In genomic region chr3:12966847-12967750, GRCh38 we compare ENCODE assay signal across 8 cellular contexts.
A peak's percentile ranks its signal among the peaks of the same experiment; 100 is the strongest.
DNase-seq lines count a peak whose midpoint lies in the region; ATAC-seq and TF ChIP-seq lines count a peak whose summit lies in the region.

No MANE protein-coding gene starts in this region.

- intact Hi-C loops in lower lobe of right lung (cut with DNase I) = no loop called here

- in situ Hi-C loops in Caki2 (cut with HindIII; ENCODE audit: low pct_unique_long_range_greater_than_20kb, low sequenced_read_pairs) = no loop called here

- H3K27ac ChIP-seq in lower lobe of right lung (peak overlapping the region; percentile 80), thoracic aorta (peak overlapping the region; percentile 77 to 81)

- peak; percentile 24 for DNase-seq in Caki2 (ENCODE audit: low read depth)
- no peak for DNase-seq in MG63
- DNase-seq in cardiac fibroblast (ENCODE audit: low read depth in 2 of 2) = peak; percentile 25 to 39
- peak; percentile 55 for DNase-seq in lower lobe of right lung
- DNase-seq in thoracic aorta (ENCODE audit: low spot score) = no peak
- DNase-seq in dedifferentiated amniotic fluid mesenchymal stem cell (ENCODE audit: extremely low spot score) = no peak
- DNase-seq in GDM1 (lab: John Stamatoyannopoulos, UW) = no peak

- H3K9me3 ChIP-seq in MG63 (no peaks in the 10 kb centered on the region), lower lobe of right lung (no peaks in the 10 kb centered on the region), thoracic aorta (no peaks in the 10 kb centered on the region)

- peak overlapping the region; percentile 71 for H3K4me3 ChIP-seq in MG63
- peak overlapping the region; percentile 67 to 75 for H3K4me3 ChIP-seq in cardiac fibroblast (replicated peaks in 1 of 2; ENCODE audit: low read depth in 2 of 2, low read length in 2 of 2)
- peak overlapping the region; percentile 88 for H3K4me3 ChIP-seq in lower lobe of right lung
- H3K4me3 ChIP-seq in thoracic aorta = peak overlapping the region; percentile 82

- peak; percentile 11 for ATAC-seq in GM21825 (IDR thresholded peaks at IDR 0.05; ENCODE audit: unreplicated experiment)
- ATAC-seq in lower lobe of right lung = peak; percentile 6 to 54
- peak; percentile 9 for ATAC-seq in thoracic aorta (ENCODE audit: insufficient number of reproducible peaks, low FRiP score, low read depth)

- peaks cover 58% of the 10 kb centered on the region for H3K4me1 ChIP-seq in lower lobe of right lung
- H3K4me1 ChIP-seq in thoracic aorta (ENCODE audit: control insufficient read depth in 1 of 2, low read depth in 2 of 2) = peaks cover 47 to 75% of the 10 kb centered on the region in 2 donors

- no peak for TF ChIP-seq CTCF in cardiac fibroblast (IDR thresholded peaks at IDR 0.05; ENCODE audit: low read depth, low read length)
- TF ChIP-seq CTCF in lower lobe of right lung (IDR thresholded peaks at IDR 0.05) = no peak
- no peak for TF ChIP-seq CTCF in thoracic aorta (IDR thresholded peaks at IDR 0.05)

- H3K27me3 ChIP-seq in MG63 (no peaks in the 10 kb centered on the region), lower lobe of right lung (ENCODE audit: low read depth) (no peaks in the 10 kb centered on the region), thoracic aorta (replicated peaks; ENCODE audit: insufficient read depth) (no peaks in the 10 kb centered on the region)

- H3K36me3 ChIP-seq in MG63 (no peaks in the 10 kb centered on the region; the same call in 1 of the 2 replicates), lower lobe of right lung (peaks cover 5% of the 10 kb centered on the region), thoracic aorta (no peaks in the 10 kb centered on the region)

Comparison
In these comparisons a context has a peak if more than half of its experiments do, and no peak if none do; other contexts are left out.
1. DNase-seq: peak in Caki2 (single experiment), cardiac fibroblast (2 of 2) and lower lobe of right lung (single experiment); none in MG63 (single experiment), thoracic aorta (single experiment), dedifferentiated amniotic fluid mesenchymal stem cell (single experiment) and GDM1 (single experiment).
2. Peak in every context shown above with its lines, with median percentiles within 50 percentile points of each other: ATAC-seq and H3K4me3 ChIP-seq.